Comparison of ENCODE assay signal across 1 cellular context in the genomic region with DNA sequence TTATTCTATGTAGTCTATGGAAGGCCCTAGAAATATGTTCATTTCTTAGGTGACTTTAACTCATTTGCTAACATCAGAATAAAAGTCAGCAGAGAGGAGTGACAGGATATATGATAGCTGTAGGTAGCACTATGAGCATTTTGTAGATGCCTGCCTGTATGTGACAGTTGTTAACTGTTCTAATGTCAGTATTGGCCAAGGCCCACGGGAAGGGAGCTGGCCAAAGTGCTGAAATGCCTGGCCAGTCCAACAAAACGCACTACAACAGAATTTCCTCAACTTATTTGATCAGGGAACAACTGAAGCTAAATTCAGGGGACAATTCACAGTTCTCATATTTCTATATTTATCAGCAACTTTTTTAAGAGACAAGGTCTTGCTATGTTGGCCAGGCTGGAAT.
A peak's percentile ranks its signal among the peaks of the same experiment; 100 is the strongest.
TF ChIP-seq lines count a peak whose summit lies in the region.

No MANE protein-coding gene starts in this region.

TF ChIP-seq in HepG2, 621 proteins besides CTCF, POLR2A, EP300 and RAD21 (continued from another document and continues in another):
- TF ChIP-seq, protein P1, sequence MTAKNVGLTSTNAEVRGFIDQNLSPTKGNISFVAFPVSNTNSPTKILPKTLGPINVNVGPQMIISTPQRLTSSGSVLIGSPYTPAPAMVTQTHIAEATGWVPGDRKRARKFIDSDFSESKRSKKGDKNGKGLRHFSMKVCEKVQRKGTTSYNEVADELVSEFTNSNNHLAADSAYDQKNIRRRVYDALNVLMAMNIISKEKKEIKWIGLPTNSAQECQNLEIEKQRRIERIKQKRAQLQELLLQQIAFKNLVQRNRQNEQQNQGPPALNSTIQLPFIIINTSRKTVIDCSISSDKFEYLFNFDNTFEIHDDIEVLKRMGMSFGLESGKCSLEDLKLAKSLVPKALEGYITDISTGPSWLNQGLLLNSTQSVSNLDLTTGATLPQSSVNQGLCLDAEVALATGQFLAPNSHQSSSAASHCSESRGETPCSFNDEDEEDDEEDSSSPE (CRISPR knock-in tag; IDR thresholded peaks at IDR 0.05): no peak
- TF ChIP-seq SOX13 (IDR thresholded peaks at IDR 0.05) (no peak), SOX13 (CRISPR knock-in tag; conservative IDR thresholded peaks at IDR 0.05 in 1 of 2, IDR thresholded peaks at IDR 0.05 in 1 of 2) (no peak), ZSCAN29 (CRISPR knock-in tag; conservative IDR thresholded peaks at IDR 0.05) (no peak), MATR3 (CRISPR knock-in tag; IDR thresholded peaks at IDR 0.05) (no peak), KLF6 (CRISPR knock-in tag; IDR thresholded peaks at IDR 0.05) (peak; percentile 59; the same call in 1 of the 2 replicates), ZSCAN9 (CRISPR knock-in tag; IDR thresholded peaks at IDR 0.05; ENCODE audit: borderline replicate concordance) (peak; percentile 80), YY1 (IDR thresholded peaks at IDR 0.05; ENCODE audit: insufficient read depth, insufficient replicate concordance, low read depth, low read length) (no peak), GATAD1 (CRISPR knock-in tag; IDR thresholded peaks at IDR 0.05) (0 out of 2 replicates have a peak, but pooled peaks have one; percentile 22), ZSCAN30 (CRISPR knock-in tag; IDR thresholded peaks at IDR 0.05) (no peak), SAP130 (CRISPR knock-in tag; IDR thresholded peaks at IDR 0.05; ENCODE audit: low read depth) (peak; percentile 37; the same call in 1 of the 2 replicates), CENPX (CRISPR knock-in tag; IDR thresholded peaks at IDR 0.05) (no peak), SNAI1 (CRISPR knock-in tag; IDR thresholded peaks at IDR 0.05; ENCODE audit: borderline replicate concordance) (no peak), FOXK2 (IDR thresholded peaks at IDR 0.05) (no peak), KAT2B (IDR thresholded peaks at IDR 0.05; ENCODE audit: borderline replicate concordance, low read depth, low read length) (no peak), ARNTL (CRISPR knock-in tag; IDR thresholded peaks at IDR 0.05) (no peak), EHMT2 (IDR thresholded peaks at IDR 0.05; ENCODE audit: borderline replicate concordance, low read depth, low read length) (peak; percentile 98), ZNF253 (CRISPR knock-in tag; IDR thresholded peaks at IDR 0.05; ENCODE audit: borderline replicate concordance) (no peak), RARA (CRISPR knock-in tag; IDR thresholded peaks at IDR 0.05) (peak; percentile 42; the same call in 1 of the 2 replicates), SOX5 (CRISPR knock-in tag; IDR thresholded peaks at IDR 0.05; ENCODE audit: borderline replicate concordance) (0 out of 2 replicates have a peak, but pooled peaks have one; percentile 18), ARHGAP35 (CRISPR knock-in tag; IDR thresholded peaks at IDR 0.05; ENCODE audit: borderline replicate concordance) (no peak), THAP11 (CRISPR knock-in tag; IDR thresholded peaks at IDR 0.05) (0 out of 2 replicates have a peak, but pooled peaks have one; percentile 38), KDM5B (CRISPR knock-in tag; IDR thresholded peaks at IDR 0.05; ENCODE audit: borderline replicate concordance) (no peak), ZNF383 (CRISPR knock-in tag; IDR thresholded peaks at IDR 0.05; ENCODE audit: borderline replicate concordance) (no peak), CBFB (CRISPR knock-in tag; IDR thresholded peaks at IDR 0.05) (no peak), FOXJ3 (CRISPR knock-in tag; IDR thresholded peaks at IDR 0.05; ENCODE audit: borderline replicate concordance) (no peak), ZNF138 (CRISPR knock-in tag; IDR thresholded peaks at IDR 0.05; ENCODE audit: low read depth) (no peak), HDAC2 (CRISPR knock-in tag; IDR thresholded peaks at IDR 0.05) (peak; percentile 44; the same call in 1 of the 2 replicates)
- TF ChIP-seq, protein P2, sequence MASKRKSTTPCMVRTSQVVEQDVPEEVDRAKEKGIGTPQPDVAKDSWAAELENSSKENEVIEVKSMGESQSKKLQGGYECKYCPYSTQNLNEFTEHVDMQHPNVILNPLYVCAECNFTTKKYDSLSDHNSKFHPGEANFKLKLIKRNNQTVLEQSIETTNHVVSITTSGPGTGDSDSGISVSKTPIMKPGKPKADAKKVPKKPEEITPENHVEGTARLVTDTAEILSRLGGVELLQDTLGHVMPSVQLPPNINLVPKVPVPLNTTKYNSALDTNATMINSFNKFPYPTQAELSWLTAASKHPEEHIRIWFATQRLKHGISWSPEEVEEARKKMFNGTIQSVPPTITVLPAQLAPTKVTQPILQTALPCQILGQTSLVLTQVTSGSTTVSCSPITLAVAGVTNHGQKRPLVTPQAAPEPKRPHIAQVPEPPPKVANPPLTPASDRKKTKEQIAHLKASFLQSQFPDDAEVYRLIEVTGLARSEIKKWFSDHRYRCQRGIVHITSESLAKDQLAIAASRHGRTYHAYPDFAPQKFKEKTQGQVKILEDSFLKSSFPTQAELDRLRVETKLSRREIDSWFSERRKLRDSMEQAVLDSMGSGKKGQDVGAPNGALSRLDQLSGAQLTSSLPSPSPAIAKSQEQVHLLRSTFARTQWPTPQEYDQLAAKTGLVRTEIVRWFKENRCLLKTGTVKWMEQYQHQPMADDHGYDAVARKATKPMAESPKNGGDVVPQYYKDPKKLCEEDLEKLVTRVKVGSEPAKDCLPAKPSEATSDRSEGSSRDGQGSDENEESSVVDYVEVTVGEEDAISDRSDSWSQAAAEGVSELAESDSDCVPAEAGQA (IDR thresholded peaks at IDR 0.05; ENCODE audit: low read depth): no peak
- TF ChIP-seq, protein P2 (CRISPR knock-in tag; IDR thresholded peaks at IDR 0.05; ENCODE audit: borderline replicate concordance): no peak
- TF ChIP-seq, protein P3, sequence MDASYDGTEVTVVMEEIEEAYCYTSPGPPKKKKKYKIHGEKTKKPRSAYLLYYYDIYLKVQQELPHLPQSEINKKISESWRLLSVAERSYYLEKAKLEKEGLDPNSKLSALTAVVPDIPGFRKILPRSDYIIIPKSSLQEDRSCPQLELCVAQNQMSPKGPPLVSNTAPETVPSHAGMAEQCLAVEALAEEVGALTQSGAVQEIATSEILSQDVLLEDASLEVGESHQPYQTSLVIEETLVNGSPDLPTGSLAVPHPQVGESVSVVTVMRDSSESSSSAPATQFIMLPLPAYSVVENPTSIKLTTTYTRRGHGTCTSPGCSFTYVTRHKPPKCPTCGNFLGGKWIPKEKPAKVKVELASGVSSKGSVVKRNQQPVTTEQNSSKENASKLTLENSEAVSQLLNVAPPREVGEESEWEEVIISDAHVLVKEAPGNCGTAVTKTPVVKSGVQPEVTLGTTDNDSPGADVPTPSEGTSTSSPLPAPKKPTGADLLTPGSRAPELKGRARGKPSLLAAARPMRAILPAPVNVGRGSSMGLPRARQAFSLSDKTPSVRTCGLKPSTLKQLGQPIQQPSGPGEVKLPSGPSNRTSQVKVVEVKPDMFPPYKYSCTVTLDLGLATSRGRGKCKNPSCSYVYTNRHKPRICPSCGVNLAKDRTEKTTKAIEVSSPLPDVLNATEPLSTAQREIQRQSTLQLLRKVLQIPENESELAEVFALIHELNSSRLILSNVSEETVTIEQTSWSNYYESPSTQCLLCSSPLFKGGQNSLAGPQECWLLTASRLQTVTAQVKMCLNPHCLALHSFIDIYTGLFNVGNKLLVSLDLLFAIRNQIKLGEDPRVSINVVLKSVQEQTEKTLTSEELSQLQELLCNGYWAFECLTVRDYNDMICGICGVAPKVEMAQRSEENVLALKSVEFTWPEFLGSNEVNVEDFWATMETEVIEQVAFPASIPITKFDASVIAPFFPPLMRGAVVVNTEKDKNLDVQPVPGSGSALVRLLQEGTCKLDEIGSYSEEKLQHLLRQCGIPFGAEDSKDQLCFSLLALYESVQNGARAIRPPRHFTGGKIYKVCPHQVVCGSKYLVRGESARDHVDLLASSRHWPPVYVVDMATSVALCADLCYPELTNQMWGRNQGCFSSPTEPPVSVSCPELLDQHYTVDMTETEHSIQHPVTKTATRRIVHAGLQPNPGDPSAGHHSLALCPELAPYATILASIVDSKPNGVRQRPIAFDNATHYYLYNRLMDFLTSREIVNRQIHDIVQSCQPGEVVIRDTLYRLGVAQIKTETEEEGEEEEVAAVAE (CRISPR knock-in tag; IDR thresholded peaks at IDR 0.05; ENCODE audit: borderline replicate concordance): 0 out of 2 replicates have a peak, but pooled peaks have one; percentile 48
- TF ChIP-seq, protein P4, sequence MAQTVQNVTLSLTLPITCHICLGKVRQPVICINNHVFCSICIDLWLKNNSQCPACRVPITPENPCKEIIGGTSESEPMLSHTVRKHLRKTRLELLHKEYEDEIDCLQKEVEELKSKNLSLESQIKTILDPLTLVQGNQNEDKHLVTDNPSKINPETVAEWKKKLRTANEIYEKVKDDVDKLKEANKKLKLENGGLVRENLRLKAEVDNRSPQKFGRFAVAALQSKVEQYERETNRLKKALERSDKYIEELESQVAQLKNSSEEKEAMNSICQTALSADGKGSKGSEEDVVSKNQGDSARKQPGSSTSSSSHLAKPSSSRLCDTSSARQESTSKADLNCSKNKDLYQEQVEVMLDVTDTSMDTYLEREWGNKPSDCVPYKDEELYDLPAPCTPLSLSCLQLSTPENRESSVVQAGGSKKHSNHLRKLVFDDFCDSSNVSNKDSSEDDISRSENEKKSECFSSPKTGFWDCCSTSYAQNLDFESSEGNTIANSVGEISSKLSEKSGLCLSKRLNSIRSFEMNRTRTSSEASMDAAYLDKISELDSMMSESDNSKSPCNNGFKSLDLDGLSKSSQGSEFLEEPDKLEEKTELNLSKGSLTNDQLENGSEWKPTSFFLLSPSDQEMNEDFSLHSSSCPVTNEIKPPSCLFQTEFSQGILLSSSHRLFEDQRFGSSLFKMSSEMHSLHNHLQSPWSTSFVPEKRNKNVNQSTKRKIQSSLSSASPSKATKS (CRISPR knock-in tag; IDR thresholded peaks at IDR 0.05): no peak
- TF ChIP-seq, protein P5, sequence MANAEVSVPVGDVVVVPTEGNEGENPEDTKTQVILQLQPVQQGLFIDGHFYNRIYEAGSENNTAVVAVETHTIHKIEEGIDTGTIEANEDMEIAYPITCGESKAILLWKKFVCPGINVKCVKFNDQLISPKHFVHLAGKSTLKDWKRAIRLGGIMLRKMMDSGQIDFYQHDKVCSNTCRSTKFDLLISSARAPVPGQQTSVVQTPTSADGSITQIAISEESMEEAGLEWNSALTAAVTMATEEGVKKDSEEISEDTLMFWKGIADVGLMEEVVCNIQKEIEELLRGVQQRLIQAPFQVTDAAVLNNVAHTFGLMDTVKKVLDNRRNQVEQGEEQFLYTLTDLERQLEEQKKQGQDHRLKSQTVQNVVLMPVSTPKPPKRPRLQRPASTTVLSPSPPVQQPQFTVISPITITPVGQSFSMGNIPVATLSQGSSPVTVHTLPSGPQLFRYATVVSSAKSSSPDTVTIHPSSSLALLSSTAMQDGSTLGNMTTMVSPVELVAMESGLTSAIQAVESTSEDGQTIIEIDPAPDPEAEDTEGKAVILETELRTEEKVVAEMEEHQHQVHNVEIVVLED (CRISPR knock-in tag; IDR thresholded peaks at IDR 0.05; ENCODE audit: borderline replicate concordance): no peak
- TF ChIP-seq, protein P6, sequence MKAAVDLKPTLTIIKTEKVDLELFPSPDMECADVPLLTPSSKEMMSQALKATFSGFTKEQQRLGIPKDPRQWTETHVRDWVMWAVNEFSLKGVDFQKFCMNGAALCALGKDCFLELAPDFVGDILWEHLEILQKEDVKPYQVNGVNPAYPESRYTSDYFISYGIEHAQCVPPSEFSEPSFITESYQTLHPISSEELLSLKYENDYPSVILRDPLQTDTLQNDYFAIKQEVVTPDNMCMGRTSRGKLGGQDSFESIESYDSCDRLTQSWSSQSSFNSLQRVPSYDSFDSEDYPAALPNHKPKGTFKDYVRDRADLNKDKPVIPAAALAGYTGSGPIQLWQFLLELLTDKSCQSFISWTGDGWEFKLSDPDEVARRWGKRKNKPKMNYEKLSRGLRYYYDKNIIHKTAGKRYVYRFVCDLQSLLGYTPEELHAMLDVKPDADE (CRISPR knock-in tag; IDR thresholded peaks at IDR 0.05): no peak
- TF ChIP-seq, protein P7, sequence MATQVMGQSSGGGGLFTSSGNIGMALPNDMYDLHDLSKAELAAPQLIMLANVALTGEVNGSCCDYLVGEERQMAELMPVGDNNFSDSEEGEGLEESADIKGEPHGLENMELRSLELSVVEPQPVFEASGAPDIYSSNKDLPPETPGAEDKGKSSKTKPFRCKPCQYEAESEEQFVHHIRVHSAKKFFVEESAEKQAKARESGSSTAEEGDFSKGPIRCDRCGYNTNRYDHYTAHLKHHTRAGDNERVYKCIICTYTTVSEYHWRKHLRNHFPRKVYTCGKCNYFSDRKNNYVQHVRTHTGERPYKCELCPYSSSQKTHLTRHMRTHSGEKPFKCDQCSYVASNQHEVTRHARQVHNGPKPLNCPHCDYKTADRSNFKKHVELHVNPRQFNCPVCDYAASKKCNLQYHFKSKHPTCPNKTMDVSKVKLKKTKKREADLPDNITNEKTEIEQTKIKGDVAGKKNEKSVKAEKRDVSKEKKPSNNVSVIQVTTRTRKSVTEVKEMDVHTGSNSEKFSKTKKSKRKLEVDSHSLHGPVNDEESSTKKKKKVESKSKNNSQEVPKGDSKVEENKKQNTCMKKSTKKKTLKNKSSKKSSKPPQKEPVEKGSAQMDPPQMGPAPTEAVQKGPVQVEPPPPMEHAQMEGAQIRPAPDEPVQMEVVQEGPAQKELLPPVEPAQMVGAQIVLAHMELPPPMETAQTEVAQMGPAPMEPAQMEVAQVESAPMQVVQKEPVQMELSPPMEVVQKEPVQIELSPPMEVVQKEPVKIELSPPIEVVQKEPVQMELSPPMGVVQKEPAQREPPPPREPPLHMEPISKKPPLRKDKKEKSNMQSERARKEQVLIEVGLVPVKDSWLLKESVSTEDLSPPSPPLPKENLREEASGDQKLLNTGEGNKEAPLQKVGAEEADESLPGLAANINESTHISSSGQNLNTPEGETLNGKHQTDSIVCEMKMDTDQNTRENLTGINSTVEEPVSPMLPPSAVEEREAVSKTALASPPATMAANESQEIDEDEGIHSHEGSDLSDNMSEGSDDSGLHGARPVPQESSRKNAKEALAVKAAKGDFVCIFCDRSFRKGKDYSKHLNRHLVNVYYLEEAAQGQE (IDR thresholded peaks at IDR 0.05; ENCODE audit: borderline replicate concordance in 1 of 2, low read depth in 1 of 2, low read length in 2 of 2): peak; percentile 78 to 99
- TF ChIP-seq, protein P8, sequence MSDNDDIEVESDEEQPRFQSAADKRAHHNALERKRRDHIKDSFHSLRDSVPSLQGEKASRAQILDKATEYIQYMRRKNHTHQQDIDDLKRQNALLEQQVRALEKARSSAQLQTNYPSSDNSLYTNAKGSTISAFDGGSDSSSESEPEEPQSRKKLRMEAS (IDR thresholded peaks at IDR 0.05): no peak
